In the genomic region with DNA sequence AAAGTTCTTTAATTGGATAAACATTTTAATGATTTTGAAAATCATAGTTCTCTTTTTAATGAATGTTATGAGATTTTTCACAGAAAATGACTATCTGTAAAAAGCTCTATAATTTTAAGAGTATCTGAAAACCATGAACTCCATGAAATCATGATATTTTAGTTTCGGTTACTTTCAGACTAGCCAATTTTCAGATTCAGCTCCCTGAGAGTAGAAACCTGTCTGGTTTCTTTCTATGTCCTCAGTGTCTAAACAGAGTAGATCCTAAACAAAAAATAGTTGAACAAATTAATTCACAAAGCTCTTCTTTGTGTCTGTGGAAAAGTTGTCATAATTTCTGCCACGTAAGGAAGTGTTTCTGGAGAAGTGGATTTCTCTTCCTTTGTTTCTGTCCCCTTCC, we compare ENCODE assay signal across 26 cellular contexts.
"Had no signal": no experiment of that assay in that cellular context is flagged by ENCODE, and none has a peak within 500 bp of the region (broad histone marks: within the 10 kb centered on the region; RNA-seq: fewer than 3 reads in every experiment).

No MANE protein-coding gene starts in this region.

- H3K27me3 ChIP-seq: neural progenitor cell, ovary, right lobe of liver, sigmoid colon, stomach, thyroid gland, tibial nerve, upper lobe of left lung, vagina had no signal

- DNase-seq: natural killer cell; occipital lobe; ovary; posterior cingulate gyrus; psoas muscle; right cardiac atrium; right lobe of liver; sigmoid colon; small intestine; stimulated activated CD4-positive, alpha-beta T cell treated with anti-CD3 and anti-CD28 coated beads, Interleukin-15, amount 100 ng/mL, for 24 hours; stimulated activated CD4-positive, alpha-beta T cell treated with anti-CD3 and anti-CD28 coated beads, Interleukin-2, amount 100 ng/mL, for 24 hours; stimulated activated CD4-positive, alpha-beta T cell treated with anti-CD3 and anti-CD28 coated beads, Interleukin-2, amount 100 ng/mL, for 48 hours; stimulated activated CD4-positive, alpha-beta T cell treated with anti-CD3 and anti-CD28 coated beads, Interleukin-4, amount 100 ng/mL, for 24 hours; stimulated activated naive B cell treated with anti-CD40 and anti-IgM and Interleukin-4, amounts not matched to agents 10 μg/mL and 1 μg/mL and 100 μg/mL, for 72 hours; stimulated activated naive CD4-positive, alpha-beta T cell treated with Interleukin-2 at 50 U/mL for 16 hours; stomach; thyroid gland; trophoblast cell; upper lobe of left lung had no signal

- H2AFZ ChIP-seq: neural progenitor cell, parathyroid adenoma had no signal

- H3K4me1 ChIP-seq: neural progenitor cell, parathyroid adenoma, psoas muscle, right lobe of liver, stomach, thyroid gland, tibial nerve, upper lobe of left lung, vagina had no signal

- FAIRE-seq: small intestine, urothelium cell line had no signal

- H3K4me2 ChIP-seq: neural progenitor cell had no signal

- H3K9ac ChIP-seq: neural progenitor cell, parathyroid adenoma had no signal

- H3K36me3 ChIP-seq: neural progenitor cell, ovary, right lobe of liver, sigmoid colon, stomach, thoracic aorta, thyroid gland, tibial nerve, upper lobe of left lung, vagina had no signal

- H3K79me2 ChIP-seq: parathyroid adenoma had no signal

- ATAC-seq: natural killer cell; psoas muscle; right cardiac atrium; right lobe of liver; stimulated activated effector memory CD8-positive, alpha-beta T cell treated with anti-CD3 and anti-CD28 coated beads, Interleukin-12 subunit alpha, Interleukin-12 subunit beta, amount 100 ng/mL, for 72 hours; stimulated activated naive B cell treated with anti-CD40 and anti-IgM and Interleukin-4, amounts not matched to agents 10 μg/mL and 1 μg/mL and 100 μg/mL, for 72 hours had no signal

- H3K27ac ChIP-seq: neural progenitor cell, ovary, parathyroid adenoma, psoas muscle, right lobe of liver, sigmoid colon, stomach, thoracic aorta, thyroid gland, tibial nerve, upper lobe of left lung, vagina had no signal

- H3K9me3 ChIP-seq: ovary, psoas muscle, right lobe of liver, sigmoid colon, thoracic aorta, thyroid gland, tibial nerve, upper lobe of left lung, vagina had no signal

- H3K4me3 ChIP-seq: neural progenitor cell, ovary, psoas muscle, right lobe of liver, sigmoid colon, stomach, thoracic aorta, thyroid gland, tibial nerve, upper lobe of left lung, vagina had no signal
